In genomic region chr21:42630626-42631025, GRCh38 we compare ENCODE assay signal across 16 cellular contexts.
"Had no signal": no experiment of that assay in that cellular context is flagged by ENCODE, and none has a peak within 500 bp of the region (broad histone marks: within the 10 kb centered on the region; RNA-seq: fewer than 3 reads in every experiment).

No MANE protein-coding gene starts in this region.

- H3K27ac Mint-ChIP-seq: activated CD4-positive, alpha-beta T cell treated with anti-CD3 and anti-CD28 coated beads, Interleukin-2, amount 10 ng/mL, durations not matched to agents 24 days and 14 days; activated naive CD4-positive, alpha-beta T cell treated with anti-CD3 and anti-CD28 coated beads, Interleukin-2, amount 10 ng/mL, durations not matched to agents 7 days and 5 days; immature natural killer cell; nephron progenitor cell; T-helper 2 cell treated with Interferon-gamma antibody and Interleukin-4, amounts not matched to agents 5 μg/mL and 100 μg/mL, for 36 hours had no signal

- FAIRE-seq: astrocyte had no signal

- ATAC-seq: gastrocnemius medialis, left colon had no signal

- H3K27me3 Mint-ChIP-seq: activated naive CD4-positive, alpha-beta T cell treated with anti-CD3 and anti-CD28 coated beads, Interleukin-2, amount 10 ng/mL, durations not matched to agents 7 days and 5 days had no signal

- H3K9me3 ChIP-seq: gastrocnemius medialis, heart left ventricle had no signal

- H3K4me3 Mint-ChIP-seq: activated CD4-positive, alpha-beta T cell treated with anti-CD3 and anti-CD28 coated beads, Interleukin-2, amount 10 ng/mL, durations not matched to agents 24 days and 14 days; activated naive CD4-positive, alpha-beta T cell treated with anti-CD3 and anti-CD28 coated beads, Interleukin-2, amount 10 ng/mL, durations not matched to agents 7 days and 5 days; immature natural killer cell; nephron progenitor cell; T-helper 2 cell treated with Interferon-gamma antibody and Interleukin-4, amounts not matched to agents 5 μg/mL and 100 μg/mL, for 36 hours had no signal

- H3K36me3 ChIP-seq: gastrocnemius medialis, heart left ventricle had no signal

- H3K9me3 Mint-ChIP-seq: activated CD4-positive, alpha-beta T cell treated with anti-CD3 and anti-CD28 coated beads, Interleukin-2, amount 10 ng/mL, durations not matched to agents 24 days and 14 days; activated naive CD4-positive, alpha-beta T cell treated with anti-CD3 and anti-CD28 coated beads, Interleukin-2, amount 10 ng/mL, durations not matched to agents 7 days and 5 days; immature natural killer cell; nephron progenitor cell; T-helper 2 cell treated with Interferon-gamma antibody and Interleukin-4, amounts not matched to agents 5 μg/mL and 100 μg/mL, for 36 hours had no signal

- H3K36me3 Mint-ChIP-seq: activated naive CD4-positive, alpha-beta T cell treated with anti-CD3 and anti-CD28 coated beads, Interleukin-2, amount 10 ng/mL, durations not matched to agents 7 days and 5 days; immature natural killer cell had no signal

- H3K4me1 ChIP-seq: gastrocnemius medialis had no signal

- H3K4me1 Mint-ChIP-seq: activated CD4-positive, alpha-beta T cell treated with anti-CD3 and anti-CD28 coated beads, Interleukin-2, amount 10 ng/mL, durations not matched to agents 24 days and 14 days; activated naive CD4-positive, alpha-beta T cell treated with anti-CD3 and anti-CD28 coated beads, Interleukin-2, amount 10 ng/mL, durations not matched to agents 7 days and 5 days; immature natural killer cell had no signal

- H3K27ac ChIP-seq: gastrocnemius medialis, heart left ventricle, skin epidermis had no signal

- H3K4me3 ChIP-seq: gastrocnemius medialis, heart left ventricle, skin epidermis had no signal

- DNase-seq: activated CD4-positive, alpha-beta T cell treated with anti-CD3 and anti-CD28 coated beads, Interleukin-2, amount 10 ng/mL, durations not matched to agents 24 days and 14 days; activated CD4-positive, CD25-positive, alpha-beta regulatory T cell; activated CD8-positive, alpha-beta memory T cell treated with anti-CD3 and anti-CD28 coated beads, Interleukin-2, amount 50 U/mL, for 48 hours; activated naive CD4-positive, alpha-beta T cell treated with anti-CD3 and anti-CD28 coated beads, Interleukin-2, amount 10 ng/mL, durations not matched to agents 7 days and 5 days; gastrocnemius medialis; immature natural killer cell; mesenchymal stem cell; nephron progenitor cell; stimulated activated CD4-positive, alpha-beta T cell treated with anti-CD3 and anti-CD28 coated beads, Interleukin-4, amount 100 ng/mL, for 4 hours; stimulated activated CD8-positive, alpha-beta memory T cell treated with anti-CD3 and anti-CD28 coated beads, Interleukin-4, amount 100 ng/mL, for 48 hours; stimulated activated naive CD4-positive, alpha-beta T cell treated with Interleukin-2 at 50 U/mL for 16 hours had no signal
